15 cellular contexts compared by ENCODE assay signal in genomic region chr10:511849-512191, GRCh38.
DNase-seq lines count a peak whose midpoint lies in the region; ATAC-seq and TF ChIP-seq lines count a peak whose summit lies in the region.
"Had no signal": no experiment of that assay in that cellular context is flagged by ENCODE, and none has a peak within 500 bp of the region (broad histone marks: within the 10 kb centered on the region; RNA-seq: fewer than 3 reads in every experiment).

No MANE protein-coding gene starts in this region.

- H3K9ac ChIP-seq in rectal smooth muscle tissue (ENCODE audit: low read length), result no peak overlapping the region

- H3K36me3 ChIP-seq in left ventricle myocardium inferior (no peaks in the 10 kb centered on the region), rectal smooth muscle tissue (ENCODE audit: control insufficient read depth, insufficient read depth, low read length) (no peaks in the 10 kb centered on the region)
- H3K36me3 ChIP-seq: HAP-1, Peyer's patch, thoracic aorta had no signal

- ATAC-seq in Right ventricle myocardium superior (ENCODE audit: poor library complexity) (peak; percentile 9), left cardiac atrium (no peak), SK-N-SH treated with all-trans-retinoic acid at 6 μM for 48 hours (no peak)

- no peak for DNase-seq in Right ventricle myocardium superior
- DNase-seq in left cardiac atrium, result no peak
- DNase-seq in left ventricle myocardium inferior, result no peak
- DNase-seq in NCI-H1436 treated with DMSO at 0.1 percent for 48 hours (lab: John Stamatoyannopoulos, UW), result no peak
- DNase-seq in NOMO-1 treated with DMSO at 0.1 percent for 48 hours (lab: John Stamatoyannopoulos, UW; ENCODE audit: unreplicated experiment), result no peak
- DNase-seq in putamen (ENCODE audit: low spot score), result no peak
- DNase-seq: activated CD4-positive, alpha-beta T cell treated with anti-CD3 and anti-CD28 coated beads for 36 hours; NCI-H774 had no signal

- H3K27ac ChIP-seq in left ventricle myocardium inferior (replicated peaks) (peak overlapping the region; percentile 75), rectal smooth muscle tissue (ENCODE audit: low read depth, low read length) (peak overlapping the region; percentile 85)
- H3K27ac ChIP-seq: thoracic aorta had no signal

- no peak overlapping the region for H3K4me3 ChIP-seq in left ventricle myocardium inferior
- no peak overlapping the region for H3K4me3 ChIP-seq in rectal smooth muscle tissue (ENCODE audit: low read length)
- H3K4me3 ChIP-seq: coronary artery, GM12878, HAP-1, Peyer's patch, thoracic aorta had no signal

- intact Hi-C loops in Right ventricle myocardium superior (cut with DNase I), result loop anchor here (5.0 kb wide), 1 partner anchor 275 kb away; no protein-coding TSS in a partner anchor
- intact Hi-C loops in left cardiac atrium (cut with DNase I), result loop anchor here (5.0 to 10.0 kb wide), 4 partner anchors 113 to 285 kb away; partner anchors contain the start of gene DIP2C (in 1 of the 2)
- intact Hi-C loops in left ventricle myocardium inferior (cut with micrococcal nuclease), result no loop called here

- no peak for TF ChIP-seq CTCF in left ventricle myocardium inferior (IDR thresholded peaks at IDR 0.05; ENCODE audit: borderline replicate concordance)

- H3K9me3 ChIP-seq in left ventricle myocardium inferior (replicated peaks), result no peaks in the 10 kb centered on the region
- H3K9me3 ChIP-seq: HAP-1, Peyer's patch, thoracic aorta had no signal

- H3K4me1 ChIP-seq in left ventricle myocardium inferior, result peaks cover 55% of the 10 kb centered on the region
- H3K4me1 ChIP-seq in rectal smooth muscle tissue (ENCODE audit: control insufficient read depth, insufficient read depth, low read length), result peaks cover 42% of the 10 kb centered on the region

- H3K27me3 ChIP-seq in left ventricle myocardium inferior (ENCODE audit: low read depth), result no peaks in the 10 kb centered on the region
- H3K27me3 ChIP-seq in rectal smooth muscle tissue (ENCODE audit: control insufficient read depth, insufficient read depth, low read length), result no peaks in the 10 kb centered on the region
- H3K27me3 ChIP-seq: Peyer's patch had no signal

TF ChIP-seq in SK-N-SH treated with all-trans-retinoic acid at 6 μM for 48 hours, 23 proteins besides CTCF, POLR2A, EP300 and RAD21:
- TF ChIP-seq, protein P1, sequence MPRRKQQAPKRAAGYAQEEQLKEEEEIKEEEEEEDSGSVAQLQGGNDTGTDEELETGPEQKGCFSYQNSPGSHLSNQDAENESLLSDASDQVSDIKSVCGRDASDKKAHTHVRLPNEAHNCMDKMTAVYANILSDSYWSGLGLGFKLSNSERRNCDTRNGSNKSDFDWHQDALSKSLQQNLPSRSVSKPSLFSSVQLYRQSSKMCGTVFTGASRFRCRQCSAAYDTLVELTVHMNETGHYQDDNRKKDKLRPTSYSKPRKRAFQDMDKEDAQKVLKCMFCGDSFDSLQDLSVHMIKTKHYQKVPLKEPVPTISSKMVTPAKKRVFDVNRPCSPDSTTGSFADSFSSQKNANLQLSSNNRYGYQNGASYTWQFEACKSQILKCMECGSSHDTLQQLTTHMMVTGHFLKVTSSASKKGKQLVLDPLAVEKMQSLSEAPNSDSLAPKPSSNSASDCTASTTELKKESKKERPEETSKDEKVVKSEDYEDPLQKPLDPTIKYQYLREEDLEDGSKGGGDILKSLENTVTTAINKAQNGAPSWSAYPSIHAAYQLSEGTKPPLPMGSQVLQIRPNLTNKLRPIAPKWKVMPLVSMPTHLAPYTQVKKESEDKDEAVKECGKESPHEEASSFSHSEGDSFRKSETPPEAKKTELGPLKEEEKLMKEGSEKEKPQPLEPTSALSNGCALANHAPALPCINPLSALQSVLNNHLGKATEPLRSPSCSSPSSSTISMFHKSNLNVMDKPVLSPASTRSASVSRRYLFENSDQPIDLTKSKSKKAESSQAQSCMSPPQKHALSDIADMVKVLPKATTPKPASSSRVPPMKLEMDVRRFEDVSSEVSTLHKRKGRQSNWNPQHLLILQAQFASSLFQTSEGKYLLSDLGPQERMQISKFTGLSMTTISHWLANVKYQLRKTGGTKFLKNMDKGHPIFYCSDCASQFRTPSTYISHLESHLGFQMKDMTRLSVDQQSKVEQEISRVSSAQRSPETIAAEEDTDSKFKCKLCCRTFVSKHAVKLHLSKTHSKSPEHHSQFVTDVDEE (CRISPR knock-in tag; IDR thresholded peaks at IDR 0.05), result no peak
- TF ChIP-seq POU6F1 (CRISPR knock-in tag; IDR thresholded peaks at IDR 0.05; ENCODE audit: borderline replicate concordance, low read depth) (no peak), CREB5 (CRISPR knock-in tag; IDR thresholded peaks at IDR 0.05; ENCODE audit: low read depth) (no peak)
